In genomic region chr6:84707161-84707560, GRCh38 we compare ENCODE assay signal across 25 cellular contexts. TPM values are rescaled to one million over a fixed set of nuclear protein-coding genes. Genes with fewer than 3 reads are reported as not detected.
DNase-seq lines count a peak whose midpoint lies in the region; ATAC-seq and TF ChIP-seq lines count a peak whose summit lies in the region.
"Had no signal": no experiment of that assay in that cellular context is flagged by ENCODE, and none has a peak within 500 bp of the region (broad histone marks: within the 10 kb centered on the region; RNA-seq: fewer than 3 reads in every experiment).

No MANE protein-coding gene starts in this region.

- H3K27me3 ChIP-seq in SJCRH30, result no peaks in the 10 kb centered on the region
- H3K27me3 ChIP-seq: BE2C, MG63 had no signal

- H3K27ac ChIP-seq in SJCRH30, result no peak overlapping the region
- H3K27ac ChIP-seq: 22Rv1 had no signal

- DNase-seq in NCI-H2227 treated with DMSO at 0.1 percent for 48 hours (lab: John Stamatoyannopoulos, UW), result peak; percentile 54
- no peak for DNase-seq in NCI-H2227 (lab: John Stamatoyannopoulos, UW; ENCODE audit: unreplicated experiment)
- DNase-seq in SJCRH30, result peak; percentile 3 to 22
- DNase-seq in fibroblast of the aortic adventitia (ENCODE audit: low read depth), result peak; percentile 22
- peak; percentile 29 for DNase-seq in retina
- no peak for DNase-seq in NCI-H345 (lab: John Stamatoyannopoulos, UW)
- DNase-seq: BE2C; Caco-2; CD4-positive, CD25-positive, alpha-beta regulatory T cell; H9; IMR-90; Karpas-422; MG63; NCI-H1048; NCI-H1436 treated with DMSO at 0.1 percent for 48 hours; NCI-H2029; NCI-H2171; NCI-H510A; NCI-H748 treated with DMSO at 0.1 percent for 48 hours; NK-92 treated with Interleukin-12 subunit alpha and Interleukin-12 subunit beta, amount 100 ng/mL, for 24 hours; SHP77 treated with DMSO at 0.1 percent for 48 hours had no signal

- no peaks in the 10 kb centered on the region for H3K4me1 ChIP-seq in SJCRH30
- H3K4me1 ChIP-seq: Caco-2 had no signal

- H3K9me3 ChIP-seq in SJCRH30 (replicated peaks), result no peaks in the 10 kb centered on the region; the same call in 1 of the 2 replicates
- H3K9me3 ChIP-seq: BE2C, Caco-2 had no signal

- no peak overlapping the region for H3K4me3 ChIP-seq in SJCRH30
- H3K4me3 ChIP-seq in fibroblast of the aortic adventitia (ENCODE audit: low read depth, low read length), result no peak overlapping the region
- H3K4me3 ChIP-seq: MG63 had no signal

- no peak for ATAC-seq in HG03378 (IDR thresholded peaks at IDR 0.05; ENCODE audit: unreplicated experiment)
- no peak for ATAC-seq in HG03520 (IDR thresholded peaks at IDR 0.05; ENCODE audit: unreplicated experiment)

- no peaks in the 10 kb centered on the region for H3K36me3 ChIP-seq in SJCRH30
- H3K36me3 ChIP-seq: BE2C, MG63 had no signal

- no peak for TF ChIP-seq CTCF in fibroblast of the aortic adventitia (IDR thresholded peaks at IDR 0.05; ENCODE audit: insufficient read depth, low read length)

RNA-seq across cellular contexts. Expression of gene TBX18, which starts 57.2 kb away (rescaled TPM):
- 24.9 and 26.8 TPM in 2 replicates for total RNA-seq in SJCRH30 (2014; rRNA removed; shearing (Covaris generic))
- 16.1 and 27.1 TPM in 2 replicates for total RNA-seq in fibroblast of the aortic adventitia (ENCODE audit: low replicate concordance)
- total RNA-seq: Caco-2; CD4-positive, CD25-positive, alpha-beta regulatory T cell; H9; OCI-LY7 had no signal

Comparison
In these comparisons a context has a peak if more than half of its experiments do, and no peak if none do; other contexts are left out.
1. DNase-seq: peak in NCI-H2227 treated with DMSO at 0.1 percent for 48 hours (single experiment), SJCRH30 (2 of 2), fibroblast of the aortic adventitia (single experiment) and retina (single experiment); none in NCI-H2227 (single experiment) and NCI-H345 (single experiment).